ENCODE assay signal across 35 cellular contexts in genomic region chr2:221335106-221335505, GRCh38.
"Had no signal": no experiment of that assay in that cellular context is flagged by ENCODE, and none has a peak within 500 bp of the region (broad histone marks: within the 10 kb centered on the region; RNA-seq: fewer than 3 reads in every experiment).

No MANE protein-coding gene starts in this region.

- H3K27ac Mint-ChIP-seq: activated CD4-positive, alpha-beta memory T cell treated with anti-CD3 and anti-CD28 coated beads, Interleukin-2, amount 10 ng/mL, durations not matched to agents 7 days and 5 days; activated CD4-positive, alpha-beta T cell treated with anti-CD3 and anti-CD28 coated beads for 36 hours; activated CD4-positive, alpha-beta T cell treated with anti-CD3 and anti-CD28 coated beads, Interleukin-2, amount 10 ng/mL, durations not matched to agents 7 days and 5 days; activated CD8-positive, alpha-beta memory T cell treated with anti-CD3 and anti-CD28 coated beads, Interleukin-2, amount 10 ng/mL, durations not matched to agents 7 days and 5 days; activated CD8-positive, alpha-beta T cell treated with anti-CD3 and anti-CD28 coated beads, Interleukin-2, amount 10 ng/mL, durations not matched to agents 7 days and 5 days; activated naive CD4-positive, alpha-beta T cell treated with anti-CD3 and anti-CD28 coated beads, Interleukin-2, amount 10 ng/mL, durations not matched to agents 7 days and 5 days; activated naive CD4-positive, alpha-beta T cell treated with anti-CD3 and anti-CD28 coated beads, Interleukin-2, amount 50 U/mL, for 24 hours; activated naive CD8-positive, alpha-beta T cell; activated naive CD8-positive, alpha-beta T cell treated with anti-CD3 and anti-CD28 coated beads, Interleukin-2, amount 10 ng/mL, durations not matched to agents 7 days and 5 days; activated naive CD8-positive, alpha-beta T cell treated with anti-CD3 and anti-CD28 coated beads, Interleukin-2, amount 50 U/mL, for 24 hours; activated T-cell treated with anti-CD3 and anti-CD28 coated beads, Interleukin-2, amount 50 U/mL, for 24 hours; activated T-helper 2 cell treated with anti-CD3 and anti-CD28 coated beads, Interferon-gamma antibody, Interleukin-2, Interleukin-4, amounts not matched to agents 10 μg/mL and 5 μg/mL and 100 μg/mL, durations not matched to agents 14 hours and 24 hours and 36 hours; T-helper 1 cell treated with Interleukin-12 subunit alpha and Interleukin-12 subunit beta and Interleukin-4 antibody, amounts not matched to agents 30 μg/mL and 1 μg/mL, for 36 hours; T-helper 2 cell treated with Interferon-gamma antibody and Interleukin-4, amounts not matched to agents 5 μg/mL and 100 μg/mL, for 36 hours; WTC11 had no signal

- H3K4me1 Mint-ChIP-seq: activated CD4-positive, alpha-beta memory T cell treated with anti-CD3 and anti-CD28 coated beads, Interleukin-2, amount 10 ng/mL, durations not matched to agents 7 days and 5 days; activated CD4-positive, alpha-beta T cell treated with anti-CD3 and anti-CD28 coated beads for 36 hours; activated CD4-positive, alpha-beta T cell treated with anti-CD3 and anti-CD28 coated beads, Interleukin-2, amount 10 ng/mL, durations not matched to agents 7 days and 5 days; activated CD8-positive, alpha-beta memory T cell treated with anti-CD3 and anti-CD28 coated beads, Interleukin-2, amount 10 ng/mL, durations not matched to agents 7 days and 5 days; activated naive CD4-positive, alpha-beta T cell treated with anti-CD3 and anti-CD28 coated beads, Interleukin-2, amount 10 ng/mL, durations not matched to agents 7 days and 5 days; activated naive CD4-positive, alpha-beta T cell treated with anti-CD3 and anti-CD28 coated beads, Interleukin-2, amount 50 U/mL, for 24 hours; activated naive CD8-positive, alpha-beta T cell treated with anti-CD3 and anti-CD28 coated beads, Interleukin-2, amount 10 ng/mL, durations not matched to agents 7 days and 5 days; activated naive CD8-positive, alpha-beta T cell treated with anti-CD3 and anti-CD28 coated beads, Interleukin-2, amount 50 U/mL, for 24 hours; WTC11 had no signal

- H3K27ac ChIP-seq: ascending aorta, WERI-Rb-1 had no signal

- H3K36me3 Mint-ChIP-seq: activated CD8-positive, alpha-beta memory T cell treated with anti-CD3 and anti-CD28 coated beads, Interleukin-2, amount 10 ng/mL, durations not matched to agents 7 days and 5 days; activated naive CD4-positive, alpha-beta T cell treated with anti-CD3 and anti-CD28 coated beads, Interleukin-2, amount 50 U/mL, for 24 hours; activated naive CD8-positive, alpha-beta T cell; activated naive CD8-positive, alpha-beta T cell treated with anti-CD3 and anti-CD28 coated beads, Interleukin-2, amount 10 ng/mL, durations not matched to agents 7 days and 5 days; brain had no signal

- H3K4me3 ChIP-seq: ascending aorta had no signal

- ATAC-seq: activated CD4-positive, alpha-beta T cell treated with anti-CD3 and anti-CD28 coated beads for 36 hours; activated CD4-positive, CD25-positive, alpha-beta regulatory T cell treated with anti-CD3 and anti-CD28 coated beads, Interleukin-2, amount 50 U/mL, for 24 hours; activated CD8-positive, alpha-beta memory T cell treated with anti-CD3 and anti-CD28 coated beads, Interleukin-2, amount 10 ng/mL, durations not matched to agents 7 days and 5 days; activated CD8-positive, alpha-beta T cell treated with anti-CD3 and anti-CD28 coated beads, Interleukin-2, amount 10 ng/mL, durations not matched to agents 7 days and 5 days; activated naive CD8-positive, alpha-beta T cell treated with anti-CD3 and anti-CD28 coated beads, Interleukin-2, amount 50 U/mL, for 24 hours; WTC11 had no signal

- DNase-seq: activated CD4-positive, alpha-beta memory T cell treated with anti-CD3 and anti-CD28 coated beads, Interleukin-2, amount 10 ng/mL, durations not matched to agents 7 days and 5 days; activated CD4-positive, alpha-beta T cell treated with anti-CD3 and anti-CD28 coated beads for 1 hour; activated CD4-positive, alpha-beta T cell treated with anti-CD3 and anti-CD28 coated beads for 36 hours; activated CD4-positive, alpha-beta T cell treated with anti-CD3 and anti-CD28 coated beads for 48 hours; activated CD4-positive, alpha-beta T cell treated with anti-CD3 and anti-CD28 coated beads, Interleukin-2, amount 10 ng/mL, durations not matched to agents 7 days and 5 days; activated CD4-positive, alpha-beta T cell treated with anti-CD3 and anti-CD28 coated beads, Interleukin-2, amount 50 U/mL, for 48 hours; activated CD4-positive, CD25-positive, alpha-beta regulatory T cell; activated CD8-positive, alpha-beta memory T cell treated with anti-CD3 and anti-CD28 coated beads for 24 hours; activated CD8-positive, alpha-beta memory T cell treated with anti-CD3 and anti-CD28 coated beads, Interleukin-2, amount 10 ng/mL, durations not matched to agents 7 days and 5 days; activated CD8-positive, alpha-beta memory T cell treated with anti-CD3 and anti-CD28 coated beads, Interleukin-2, amount 50 U/mL, for 48 hours; activated CD8-positive, alpha-beta T cell treated with anti-CD3 and anti-CD28 coated beads, Interleukin-2, amount 10 ng/mL, durations not matched to agents 7 days and 5 days; activated effector memory CD4-positive, alpha-beta T cell treated with Interleukin-2 at 50 U/mL for 16 hours; activated gamma-delta T cell; activated naive CD4-positive, alpha-beta T cell treated with anti-CD3 and anti-CD28 coated beads, Interleukin-2, amount 10 ng/mL, durations not matched to agents 7 days and 5 days; activated naive CD4-positive, alpha-beta T cell treated with Interleukin-2 at 50 U/mL for 16 hours; activated naive CD8-positive, alpha-beta T cell treated with anti-CD3 and anti-CD28 coated beads, Interleukin-2, amount 10 ng/mL, durations not matched to agents 7 days and 5 days; activated naive CD8-positive, alpha-beta T cell treated with anti-CD3 and anti-CD28 coated beads, Interleukin-2, amount 50 U/mL, for 24 hours; activated T-cell treated with anti-CD3 and anti-CD28 coated beads, Interleukin-2, amount 50 U/mL, for 24 hours; activated T-cell treated with anti-CD3 and anti-CD28 coated beads, Interleukin-2, amount 50 U/mL, for 48 hours; amygdala; anterior cingulate cortex; central memory CD4-positive, alpha-beta T cell; T-helper 1 cell; T-helper 2 cell; T-helper 9 cell; WERI-Rb-1 had no signal

- H3K36me3 ChIP-seq: ascending aorta, WERI-Rb-1 had no signal

- H3K27me3 ChIP-seq: ascending aorta had no signal

- H3K4me1 ChIP-seq: ascending aorta had no signal

- H3K27me3 Mint-ChIP-seq: activated CD4-positive, alpha-beta T cell treated with anti-CD3 and anti-CD28 coated beads for 36 hours; activated CD8-positive, alpha-beta memory T cell treated with anti-CD3 and anti-CD28 coated beads, Interleukin-2, amount 10 ng/mL, durations not matched to agents 7 days and 5 days; activated naive CD8-positive, alpha-beta T cell treated with anti-CD3 and anti-CD28 coated beads, Interleukin-2, amount 10 ng/mL, durations not matched to agents 7 days and 5 days; activated T-cell treated with anti-CD3 and anti-CD28 coated beads, Interleukin-2, amount 50 U/mL, for 24 hours had no signal

- H3K9me3 ChIP-seq: ascending aorta had no signal

- H3K4me3 Mint-ChIP-seq: activated CD4-positive, alpha-beta memory T cell treated with anti-CD3 and anti-CD28 coated beads, Interleukin-2, amount 10 ng/mL, durations not matched to agents 7 days and 5 days; activated CD4-positive, alpha-beta T cell treated with anti-CD3 and anti-CD28 coated beads for 36 hours; activated CD4-positive, alpha-beta T cell treated with anti-CD3 and anti-CD28 coated beads, Interleukin-2, amount 10 ng/mL, durations not matched to agents 7 days and 5 days; activated CD8-positive, alpha-beta memory T cell treated with anti-CD3 and anti-CD28 coated beads, Interleukin-2, amount 10 ng/mL, durations not matched to agents 7 days and 5 days; activated CD8-positive, alpha-beta T cell treated with anti-CD3 and anti-CD28 coated beads, Interleukin-2, amount 10 ng/mL, durations not matched to agents 7 days and 5 days; activated naive CD4-positive, alpha-beta T cell treated with anti-CD3 and anti-CD28 coated beads, Interleukin-2, amount 10 ng/mL, durations not matched to agents 7 days and 5 days; activated naive CD4-positive, alpha-beta T cell treated with anti-CD3 and anti-CD28 coated beads, Interleukin-2, amount 50 U/mL, for 24 hours; activated naive CD8-positive, alpha-beta T cell; activated naive CD8-positive, alpha-beta T cell treated with anti-CD3 and anti-CD28 coated beads, Interleukin-2, amount 10 ng/mL, durations not matched to agents 7 days and 5 days; activated naive CD8-positive, alpha-beta T cell treated with anti-CD3 and anti-CD28 coated beads, Interleukin-2, amount 50 U/mL, for 24 hours; activated T-cell treated with anti-CD3 and anti-CD28 coated beads, Interleukin-2, amount 50 U/mL, for 24 hours; T-helper 1 cell treated with Interleukin-12 subunit alpha and Interleukin-12 subunit beta and Interleukin-4 antibody, amounts not matched to agents 30 μg/mL and 1 μg/mL, for 36 hours; T-helper 2 cell treated with Interferon-gamma antibody and Interleukin-4, amounts not matched to agents 5 μg/mL and 100 μg/mL, for 36 hours; WTC11 had no signal

- H3K9me3 Mint-ChIP-seq: activated CD4-positive, alpha-beta T cell treated with anti-CD3 and anti-CD28 coated beads, Interleukin-2, amount 10 ng/mL, durations not matched to agents 7 days and 5 days; activated naive CD4-positive, alpha-beta T cell treated with anti-CD3 and anti-CD28 coated beads, Interleukin-2, amount 50 U/mL, for 24 hours; activated T-helper 2 cell treated with anti-CD3 and anti-CD28 coated beads, Interferon-gamma antibody, Interleukin-2, Interleukin-4, amounts not matched to agents 10 μg/mL and 5 μg/mL and 100 μg/mL, durations not matched to agents 14 hours and 24 hours and 36 hours; T-helper 2 cell treated with Interferon-gamma antibody and Interleukin-4, amounts not matched to agents 5 μg/mL and 100 μg/mL, for 36 hours had no signal
